15 cellular contexts compared by ENCODE assay signal in the genomic region with DNA sequence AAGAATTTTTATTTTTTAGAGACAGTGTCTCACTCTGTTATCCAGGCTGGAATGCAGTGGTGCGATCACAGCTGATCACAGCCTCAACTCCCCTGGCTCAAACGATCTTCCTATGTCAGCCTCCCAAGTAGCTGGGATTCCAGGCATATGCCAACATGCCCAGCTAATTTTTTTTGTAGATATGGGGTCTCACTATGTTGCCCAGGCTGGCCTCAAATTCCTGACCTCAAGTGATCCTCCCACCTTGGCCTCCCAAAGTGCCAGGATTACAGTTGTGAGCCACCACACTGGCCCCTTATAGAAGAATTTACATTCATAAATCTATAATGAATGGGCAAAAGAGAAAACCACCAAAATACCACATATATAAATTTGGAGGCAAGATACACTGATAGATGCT. TPM values are rescaled to one million over a fixed set of nuclear protein-coding genes. Genes with fewer than 3 reads are reported as not detected.
DNase-seq lines count a peak whose midpoint lies in the region; ATAC-seq and TF ChIP-seq lines count a peak whose summit lies in the region.
"Had no signal": no experiment of that assay in that cellular context is flagged by ENCODE, and none has a peak within 500 bp of the region (broad histone marks: within the 10 kb centered on the region; RNA-seq: fewer than 3 reads in every experiment).

No MANE protein-coding gene starts in this region.

- intact Hi-C loops in CD4-positive, alpha-beta T cell (cut with DNase I, micrococcal nuclease) = loop anchor here in 1 of 2 experiments (5.0 kb wide), 1 partner anchor 36 kb away; no protein-coding TSS in a partner anchor
- intact Hi-C loops in dorsolateral prefrontal cortex (cut with DNase I) = no loop called here

- no peaks in the 10 kb centered on the region for H3K27me3 ChIP-seq in CD4-positive, CD25-positive, alpha-beta regulatory T cell (ENCODE audit: control insufficient read depth, insufficient read depth, low read length)
- H3K27me3 ChIP-seq in CD4-positive, alpha-beta T cell (ENCODE audit: control insufficient read depth, insufficient read depth, low read length) = no peaks in the 10 kb centered on the region
- no peaks in the 10 kb centered on the region for H3K27me3 ChIP-seq in dorsolateral prefrontal cortex

- H3K4me3 ChIP-seq in CD4-positive, CD25-positive, alpha-beta regulatory T cell (ENCODE audit: low read depth, low read length) = no peak overlapping the region
- H3K4me3 ChIP-seq in dorsolateral prefrontal cortex = no peak overlapping the region
- H3K4me3 ChIP-seq: HAP-1 had no signal

- no peak for DNase-seq in CD4-positive, CD25-positive, alpha-beta regulatory T cell
- DNase-seq in CD4-positive, alpha-beta T cell = no peak
- DNase-seq in dorsolateral prefrontal cortex (no peak), mucosa of gallbladder (ENCODE audit: low spot score) (no peak)
- DNase-seq: C1 segment of cervical spinal cord; CD8-positive, alpha-beta memory T cell; DMS 273 treated with DMSO at 0.1 percent for 48 hours; DMS79; EL; GDM1; GOT3; HFFc6 had no signal

- H3K9me3 ChIP-seq in CD4-positive, CD25-positive, alpha-beta regulatory T cell (ENCODE audit: control insufficient read depth in 2 of 2, low read length in 2 of 2) = no peaks in the 10 kb centered on the region
- no peaks in the 10 kb centered on the region for H3K9me3 ChIP-seq in CD4-positive, alpha-beta T cell (ENCODE audit: control insufficient read depth, low read length)
- H3K9me3 ChIP-seq: HAP-1 had no signal

- no peaks in the 10 kb centered on the region for H3K4me1 ChIP-seq in CD4-positive, CD25-positive, alpha-beta regulatory T cell (ENCODE audit: control insufficient read depth, insufficient read depth, low read length, poor library complexity, severe bottlenecking)
- H3K4me1 ChIP-seq: HAP-1 had no signal

- H3K36me3 ChIP-seq in CD4-positive, CD25-positive, alpha-beta regulatory T cell (ENCODE audit: control insufficient read depth, insufficient read depth, low read length) = peaks cover 33% of the 10 kb centered on the region
- H3K36me3 ChIP-seq: HAP-1 had no signal

- POLR2A ChIA-PET in CD4-positive, alpha-beta T cell (lab: Charles Lee) = interaction anchor here (0.8 kb wide), 1 partner anchor 22 kb away, joined by 5 read pairs; no protein-coding TSS in a partner anchor

- peaks cover 0 to 4% (median 0%) of the 10 kb centered on the region in 7 donors for H3K9me3 Mint-ChIP-seq in CD4-positive, CD25-positive, alpha-beta regulatory T cell
- peaks cover 2% of the 10 kb centered on the region for H3K9me3 Mint-ChIP-seq in CD4-positive, alpha-beta T cell
- H3K9me3 Mint-ChIP-seq in activated T-helper 17 cell treated with anti-CD3 and anti-CD28 coated beads, Interleukin-2, amount 50 U/mL, for 72 hours = no peaks in the 10 kb centered on the region
- H3K9me3 Mint-ChIP-seq: HFFc6 had no signal

- peaks cover 43% of the 10 kb centered on the region for H3K36me3 Mint-ChIP-seq in CD4-positive, CD25-positive, alpha-beta regulatory T cell
- H3K36me3 Mint-ChIP-seq in CD4-positive, alpha-beta T cell (ENCODE audit: low read depth) = peaks cover 88% of the 10 kb centered on the region
- H3K36me3 Mint-ChIP-seq in activated T-helper 17 cell treated with anti-CD3 and anti-CD28 coated beads, Interleukin-2, amount 50 U/mL, for 72 hours (ENCODE audit: low read depth) = peaks cover 74% of the 10 kb centered on the region

- H3K4me3 Mint-ChIP-seq in CD4-positive, CD25-positive, alpha-beta regulatory T cell = no peak overlapping the region
- no peak overlapping the region for H3K4me3 Mint-ChIP-seq in CD4-positive, alpha-beta T cell
- H3K4me3 Mint-ChIP-seq in activated T-helper 17 cell treated with anti-CD3 and anti-CD28 coated beads, Interleukin-2, amount 50 U/mL, for 72 hours = no peak overlapping the region
- H3K4me3 Mint-ChIP-seq: CD8-positive, alpha-beta memory T cell; HFFc6 had no signal

- no peak for ATAC-seq in CD4-positive, CD25-positive, alpha-beta regulatory T cell (ENCODE audit: low read depth in 2 of 2)
- no peak for ATAC-seq in CD4-positive, alpha-beta T cell (ENCODE audit: poor library complexity)
- no peak for ATAC-seq in activated T-helper 17 cell treated with anti-CD3 and anti-CD28 coated beads, Interleukin-2, amount 50 U/mL, for 72 hours (replicated peaks)
- ATAC-seq in GM19397 (IDR thresholded peaks at IDR 0.05; ENCODE audit: unreplicated experiment) = no peak

- no peaks in the 10 kb centered on the region for H3K27me3 Mint-ChIP-seq in CD4-positive, CD25-positive, alpha-beta regulatory T cell
- H3K27me3 Mint-ChIP-seq in CD4-positive, alpha-beta T cell = no peaks in the 10 kb centered on the region
- no peaks in the 10 kb centered on the region for H3K27me3 Mint-ChIP-seq in activated T-helper 17 cell treated with anti-CD3 and anti-CD28 coated beads, Interleukin-2, amount 50 U/mL, for 72 hours
- H3K27me3 Mint-ChIP-seq: CD8-positive, alpha-beta memory T cell had no signal

- peaks cover 43 to 69% (median 62%) of the 10 kb centered on the region in 4 donors for H3K4me1 Mint-ChIP-seq in CD4-positive, CD25-positive, alpha-beta regulatory T cell
- H3K4me1 Mint-ChIP-seq in CD4-positive, alpha-beta T cell (ENCODE audit: low read depth) = peaks cover 81% of the 10 kb centered on the region
- H3K4me1 Mint-ChIP-seq in activated T-helper 17 cell treated with anti-CD3 and anti-CD28 coated beads, Interleukin-2, amount 50 U/mL, for 72 hours = peaks cover 19% of the 10 kb centered on the region

- H3K27ac Mint-ChIP-seq in CD4-positive, CD25-positive, alpha-beta regulatory T cell = peak overlapping the region in 2 of 3 donors; percentile 33 to 51
- peak overlapping the region; percentile 73 for H3K27ac Mint-ChIP-seq in CD4-positive, alpha-beta T cell
- H3K27ac Mint-ChIP-seq in activated T-helper 17 cell treated with anti-CD3 and anti-CD28 coated beads, Interleukin-2, amount 50 U/mL, for 72 hours = peak overlapping the region; percentile 34
- H3K27ac Mint-ChIP-seq: HFFc6 had no signal

- TF ChIP-seq CTCF in CD4-positive, alpha-beta T cell (IDR thresholded peaks at IDR 0.05) = no peak
- TF ChIP-seq CTCF in dorsolateral prefrontal cortex (IDR thresholded peaks at IDR 0.05 in 54 of 56, conservative IDR thresholded peaks at IDR 0.05 in 2 of 56; ENCODE audit: low read depth in 1 of 56, partially characterized antibody in 56 of 56) = no peak

- CTCF ChIA-PET in CD4-positive, alpha-beta T cell (lab: Charles Lee) = no interaction called here

- no peak overlapping the region for H3K27ac ChIP-seq in CD4-positive, CD25-positive, alpha-beta regulatory T cell (ENCODE audit: insufficient read depth, low read length, poor library complexity, severe bottlenecking)
- H3K27ac ChIP-seq in CD4-positive, alpha-beta T cell (ENCODE audit: low read depth, low read length) = no peak overlapping the region
- H3K27ac ChIP-seq in dorsolateral prefrontal cortex = no peak overlapping the region

RNA-seq across cellular contexts. Expression of a gene that starts 15.2 kb away (rescaled TPM):
- total RNA-seq in CD4-positive, CD25-positive, alpha-beta regulatory T cell = 49.9 TPM
- 10 to 100 TPM in 1 of 4 donors, 1 to 10 TPM in 3; 7.8 to 12.5 (median 9.6) TPM for polyA plus RNA-seq in CD4-positive, CD25-positive, alpha-beta regulatory T cell
- 10 to 100 TPM; 37.5 to 39.3 TPM for total RNA-seq in CD4-positive, alpha-beta T cell
- total RNA-seq in activated T-helper 17 cell treated with anti-CD3 and anti-CD28 coated beads, Interleukin-2, amount 50 U/mL, for 72 hours = 10 to 100 TPM; 16.5 to 26.8 TPM
- 10 to 100 TPM; 16.3 to 38.9 (median 28.5) TPM for total RNA-seq in dorsolateral prefrontal cortex
- total RNA-seq in mucosa of gallbladder = 16.5 TPM
